16 cellular contexts compared by ENCODE assay signal in genomic region chr6:148195511-148195910, GRCh38.
DNase-seq lines count a peak whose midpoint lies in the region; ATAC-seq lines count a peak whose summit lies in the region.
"Had no signal": no experiment of that assay in that cellular context is flagged by ENCODE, and none has a peak within 500 bp of the region (broad histone marks: within the 10 kb centered on the region; RNA-seq: fewer than 3 reads in every experiment).

No MANE protein-coding gene starts in this region.

- POLR2A ChIA-PET in activated CD4-positive, alpha-beta T cell treated with anti-CD3 and anti-CD28 coated beads for 36 hours (lab: Charles Lee) = no interaction called here

- no peak overlapping the region for H3K18ac ChIP-seq in trophoblast cell (ENCODE audit: low read length)

- H3K27me3 Mint-ChIP-seq in activated CD4-positive, alpha-beta T cell treated with anti-CD3 and anti-CD28 coated beads for 36 hours = peaks cover 65% of the 10 kb centered on the region

- H3K4me1 Mint-ChIP-seq in activated CD4-positive, alpha-beta T cell treated with anti-CD3 and anti-CD28 coated beads for 36 hours = peaks cover 5% of the 10 kb centered on the region
- H3K4me1 Mint-ChIP-seq: B cell had no signal

- H4K8ac ChIP-seq in trophoblast cell (ENCODE audit: low read depth, low read length) = no peak overlapping the region

- no peak overlapping the region for H3K4me3 Mint-ChIP-seq in activated CD4-positive, alpha-beta T cell treated with anti-CD3 and anti-CD28 coated beads for 36 hours
- H3K4me3 Mint-ChIP-seq: B cell; CD4-positive, alpha-beta T cell; GM23338 had no signal

- H3K27me3 ChIP-seq in esophagus (ENCODE audit: control insufficient read depth in 1 of 2, insufficient read depth in 2 of 2, low read length in 2 of 2) (no peaks in the 10 kb centered on the region), trophoblast cell (ENCODE audit: insufficient read depth, low read length) (no peaks in the 10 kb centered on the region)

- no peak overlapping the region for H2BK12ac ChIP-seq in trophoblast cell (ENCODE audit: low read length)

- no peak overlapping the region for H3K14ac ChIP-seq in trophoblast cell (ENCODE audit: low read length)

- CTCF ChIA-PET in activated CD4-positive, alpha-beta T cell treated with anti-CD3 and anti-CD28 coated beads for 36 hours (lab: Charles Lee) = interaction anchor here (0.9 kb wide), 1 partner anchor 15 kb away, joined by 3 read pairs; no protein-coding TSS in a partner anchor

- H3K27ac Mint-ChIP-seq in activated CD4-positive, alpha-beta T cell treated with anti-CD3 and anti-CD28 coated beads for 36 hours = no peak overlapping the region
- H3K27ac Mint-ChIP-seq: B cell; CD4-positive, alpha-beta T cell; GM23338 had no signal

- peak overlapping the region; percentile 62 to 79 for H3K27ac ChIP-seq in esophagus (ENCODE audit: low read depth in 2 of 2, low read length in 1 of 2)
- no peak overlapping the region for H3K27ac ChIP-seq in trophoblast cell (ENCODE audit: low read depth, low read length)

- intact Hi-C loops in activated CD4-positive, alpha-beta T cell treated with anti-CD3 and anti-CD28 coated beads for 36 hours (cut with DNase I, micrococcal nuclease) = no loop called here

- WGBS in esophagus, 2 donors = 71 to 80% methylated on average over 5 of the region's 5 CpGs
- WGBS in trophoblast cell (ENCODE audit: extremely low coverage, insufficient coverage, insufficient read length) = no CpG with 5 or more reads among the region's 5 CpGs

- no peak overlapping the region for H3K4ac ChIP-seq in trophoblast cell (ENCODE audit: low read depth, low read length)

- no peak overlapping the region for H2AFZ ChIP-seq in trophoblast cell (ENCODE audit: insufficient read depth, low read length, poor library complexity)
- H2AFZ ChIP-seq: GM23338 had no signal

- H3K36me3 ChIP-seq in esophagus (ENCODE audit: control insufficient read depth in 2 of 2, insufficient read depth in 2 of 2, low read length in 1 of 2) = no peaks in the 10 kb centered on the region
- H3K36me3 ChIP-seq in trophoblast cell (ENCODE audit: control insufficient read depth in 1 of 2, insufficient read depth in 2 of 2, low read length in 2 of 2) = no peaks in the 10 kb centered on the region
- H3K36me3 ChIP-seq: HAP-1 had no signal

- H3K79me1 ChIP-seq in trophoblast cell (ENCODE audit: low read length) = peaks cover 13% of the 10 kb centered on the region

- no peak overlapping the region for H3K4me2 ChIP-seq in trophoblast cell (ENCODE audit: low read length)
- H3K4me2 ChIP-seq: GM23338 had no signal

- DNase-seq in activated CD4-positive, alpha-beta T cell treated with anti-CD3 and anti-CD28 coated beads for 36 hours = peak; percentile 22
- DNase-seq in activated CD4-positive, alpha-beta T cell treated with anti-CD3 and anti-CD28 coated beads for 48 hours = no peak
- DNase-seq in M059J (ENCODE audit: low read depth) = peak; percentile 18
- peak; percentile 58 to 74 for DNase-seq in trophoblast cell
- DNase-seq in AG20443 (ENCODE audit: low spot score) = no peak
- no peak for DNase-seq in NCI-H82 (lab: John Stamatoyannopoulos, UW)
- DNase-seq in globus pallidus (ENCODE audit: low spot score) = no peak
- DNase-seq: 8988T; ACHN; C1 segment of cervical spinal cord; CD4-positive, alpha-beta T cell; DMS79 had no signal

- no peak overlapping the region for H4K12ac ChIP-seq in trophoblast cell (ENCODE audit: low read depth, low read length)

- H4K91ac ChIP-seq in trophoblast cell (ENCODE audit: low read depth, low read length) = no peak overlapping the region

- no peaks in the 10 kb centered on the region for H3K79me2 ChIP-seq in trophoblast cell (ENCODE audit: control insufficient read depth, insufficient read depth, low read length, poor library complexity)

- H3K9me3 Mint-ChIP-seq in activated CD4-positive, alpha-beta T cell treated with anti-CD3 and anti-CD28 coated beads for 36 hours (ENCODE audit: low read depth) = no peaks in the 10 kb centered on the region
- H3K9me3 Mint-ChIP-seq: CD4-positive, alpha-beta T cell; GM23338 had no signal

- H2BK5ac ChIP-seq in trophoblast cell (ENCODE audit: low read depth, low read length, poor library complexity) = no peak overlapping the region

- no peak overlapping the region for H3K23ac ChIP-seq in trophoblast cell (ENCODE audit: low read length)

- H3K4me3 ChIP-seq in esophagus (ENCODE audit: low read depth in 1 of 2, low read length in 2 of 2) (peak overlapping the region in 1 of 2 donors; percentile 12), trophoblast cell (ENCODE audit: low read depth, low read length) (no peak overlapping the region)
- H3K4me3 ChIP-seq: GM23338, HAP-1 had no signal

- H3K36me3 Mint-ChIP-seq in activated CD4-positive, alpha-beta T cell treated with anti-CD3 and anti-CD28 coated beads for 36 hours (ENCODE audit: low read depth) = peaks cover 2% of the 10 kb centered on the region

- no peak overlapping the region for H2AK5ac ChIP-seq in trophoblast cell (ENCODE audit: low read length)

- H3K9ac ChIP-seq in trophoblast cell (ENCODE audit: low read length) = no peak overlapping the region

- H2BK120ac ChIP-seq in trophoblast cell (ENCODE audit: insufficient read depth, low read length, poor library complexity) = no peak overlapping the region

- H3K9me3 ChIP-seq in esophagus (ENCODE audit: control insufficient read depth in 2 of 2, insufficient read depth in 1 of 2, low read depth in 1 of 2, low read length in 1 of 2) = peaks cover 0 to 4% of the 10 kb centered on the region in 2 donors
- no peaks in the 10 kb centered on the region for H3K9me3 ChIP-seq in trophoblast cell (ENCODE audit: insufficient read depth, low read depth, low read length)
- H3K9me3 ChIP-seq: HAP-1 had no signal

- ATAC-seq in activated CD4-positive, alpha-beta T cell treated with anti-CD3 and anti-CD28 coated beads for 36 hours = peak; percentile 42
- ATAC-seq: GM23338 had no signal

- no peaks in the 10 kb centered on the region for H3K4me1 ChIP-seq in esophagus (ENCODE audit: control insufficient read depth in 2 of 2, insufficient read depth in 2 of 2, low read length in 1 of 2)
- H3K4me1 ChIP-seq in trophoblast cell (ENCODE audit: control insufficient read depth in 1 of 2, insufficient read depth in 2 of 2, low read length in 2 of 2) = peaks cover 5 to 12% of the 10 kb centered on the region in 2 experiments

Comparison
In these comparisons a context has a peak if more than half of its experiments do, and no peak if none do; other contexts are left out.
1. DNase-seq: peak in activated CD4-positive, alpha-beta T cell treated with anti-CD3 and anti-CD28 coated beads for 36 hours (single experiment), M059J (single experiment) and trophoblast cell (2 of 2); none in activated CD4-positive, alpha-beta T cell treated with anti-CD3 and anti-CD28 coated beads for 48 hours (single experiment), AG20443 (single experiment), NCI-H82 (single experiment) and globus pallidus (single experiment).